Comparison of ENCODE assay signal across 23 cellular contexts in genomic region chr9:136968333-136969127, GRCh38.
"Had no signal": no experiment of that assay in that cellular context is flagged by ENCODE, and none has a peak within 500 bp of the region (broad histone marks: within the 10 kb centered on the region; RNA-seq: fewer than 3 reads in every experiment).

No MANE protein-coding gene starts in this region.

- H3K27ac ChIP-seq: epithelial cell of prostate, esophagus muscularis mucosa, gastrocnemius medialis, heart right ventricle, left lung, lower lobe of right lung, neutrophil, psoas muscle, skin epidermis, transverse colon had no signal

- H3K9me3 Mint-ChIP-seq: memory B cell; mesothelial cell of epicardium; nephron; stimulated activated naive B cell treated with anti-CD40 and anti-IgM and Interleukin-4, amounts not matched to agents 10 μg/mL and 1 μg/mL and 100 μg/mL, for 72 hours; stimulated activated naive CD8-positive, alpha-beta T cell treated with anti-CD3 and anti-CD28 coated beads, Interleukin-15, amount 100 ng/mL, for 72 hours had no signal

- H3K4me1 ChIP-seq: gastrocnemius medialis, psoas muscle had no signal

- H3K36me3 ChIP-seq: esophagus muscularis mucosa, gastrocnemius medialis, heart right ventricle, left lung, lower lobe of right lung, neutrophil, transverse colon had no signal

- H3K4me3 ChIP-seq: dorsolateral prefrontal cortex, esophagus muscularis mucosa, gastrocnemius medialis, heart right ventricle, left lung, lower lobe of right lung, psoas muscle, skin epidermis, testis, transverse colon had no signal

- H3K36me3 Mint-ChIP-seq: memory B cell; mesothelial cell of epicardium; stimulated activated naive B cell treated with anti-CD40 and anti-IgM and Interleukin-4, amounts not matched to agents 10 μg/mL and 1 μg/mL and 100 μg/mL, for 72 hours had no signal

- H3K27ac Mint-ChIP-seq: memory B cell; mesothelial cell of epicardium; nephron; stimulated activated naive B cell treated with anti-CD40 and anti-IgM and Interleukin-4, amounts not matched to agents 10 μg/mL and 1 μg/mL and 100 μg/mL, for 72 hours; stimulated activated naive CD8-positive, alpha-beta T cell treated with anti-CD3 and anti-CD28 coated beads, Interleukin-15, amount 100 ng/mL, for 72 hours had no signal

- H3K9me3 ChIP-seq: esophagus muscularis mucosa, gastrocnemius medialis, heart right ventricle, left lung, lower lobe of right lung, neutrophil, psoas muscle, testis, transverse colon had no signal

- DNase-seq: cortex of kidney; dorsolateral prefrontal cortex; effector CD8-positive, alpha-beta T cell; gastrocnemius medialis; kidney glomerular epithelial cell; left lung; lower lobe of right lung; psoas muscle; retina; stimulated activated CD4-positive, alpha-beta T cell treated with anti-CD3 and anti-CD28 coated beads, Interleukin-2, amount 100 ng/mL, for 24 hours; stimulated activated CD4-positive, alpha-beta T cell treated with anti-CD3 and anti-CD28 coated beads, Interleukin-4, amount 100 ng/mL, for 4 hours; stimulated activated naive B cell treated with anti-CD40 and anti-IgM and Interleukin-4, amounts not matched to agents 10 μg/mL and 1 μg/mL and 100 μg/mL, for 72 hours; stimulated activated naive CD8-positive, alpha-beta T cell treated with anti-CD3 and anti-CD28 coated beads, Interleukin-15, amount 100 ng/mL, for 72 hours; transverse colon had no signal

- H3K27me3 Mint-ChIP-seq: stimulated activated naive CD8-positive, alpha-beta T cell treated with anti-CD3 and anti-CD28 coated beads, Interleukin-15, amount 100 ng/mL, for 72 hours had no signal

- H3K4me3 Mint-ChIP-seq: memory B cell; mesothelial cell of epicardium; nephron; stimulated activated naive B cell treated with anti-CD40 and anti-IgM and Interleukin-4, amounts not matched to agents 10 μg/mL and 1 μg/mL and 100 μg/mL, for 72 hours; stimulated activated naive CD8-positive, alpha-beta T cell treated with anti-CD3 and anti-CD28 coated beads, Interleukin-15, amount 100 ng/mL, for 72 hours had no signal

- ATAC-seq: gastrocnemius medialis; left lung; psoas muscle; stimulated activated naive B cell treated with anti-CD40 and anti-IgM and Interleukin-4, amounts not matched to agents 10 μg/mL and 1 μg/mL and 100 μg/mL, for 72 hours; stimulated activated naive CD8-positive, alpha-beta T cell treated with anti-CD3 and anti-CD28 coated beads, Interleukin-15, amount 100 ng/mL, for 72 hours had no signal

- H3K27me3 ChIP-seq: dorsolateral prefrontal cortex, heart right ventricle, testis had no signal
